ENCODE assay signal across 8 cellular contexts in the genomic region with DNA sequence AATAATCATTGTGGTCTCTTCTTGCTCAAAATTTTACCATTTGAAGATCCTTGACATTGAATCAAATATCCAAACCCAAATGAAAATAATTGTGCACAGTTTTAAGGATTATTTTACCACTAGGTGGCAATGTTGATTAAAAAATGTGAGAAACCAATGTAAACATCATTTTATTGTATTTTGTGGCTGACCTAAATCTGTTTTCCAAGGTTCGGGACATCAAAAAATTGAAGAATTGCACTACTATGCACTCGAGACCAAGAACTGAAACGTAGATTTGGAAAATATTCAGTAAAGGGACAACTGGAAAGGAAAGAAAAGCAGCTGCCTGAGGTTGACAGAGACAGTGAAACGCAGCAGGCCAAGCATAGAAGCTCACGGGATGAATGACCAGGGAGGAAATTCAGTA.
A peak's percentile ranks its signal among the peaks of the same experiment; 100 is the strongest.
DNase-seq lines count a peak whose midpoint lies in the region; ATAC-seq, FAIRE-seq and TF ChIP-seq lines count a peak whose summit lies in the region.

No MANE protein-coding gene starts in this region.

- H3K4me3 ChIP-seq in cardiac muscle cell = no peak overlapping the region
- no peak overlapping the region for H3K4me3 ChIP-seq in fibroblast of villous mesenchyme (ENCODE audit: low read depth, low read length)

- TF ChIP-seq CTCF in cardiac muscle cell (IDR thresholded peaks at IDR 0.05; ENCODE audit: low read depth, low read length) (peak; percentile 34), fibroblast of villous mesenchyme (IDR thresholded peaks at IDR 0.05; ENCODE audit: insufficient read depth, low read depth, low read length) (peak; percentile 49), omental fat pad (IDR thresholded peaks at IDR 0.05) (no peak)

- intact Hi-C loops in cardiac septum (cut with DNase I) = no loop called here

- no peaks in the 10 kb centered on the region for H3K27me3 ChIP-seq in cardiac muscle cell

- no peaks in the 10 kb centered on the region for H3K4me1 Mint-ChIP-seq in stimulated activated naive CD8-positive, alpha-beta T cell treated with anti-CD3 and anti-CD28 coated beads, Interleukin-15, amount 100 ng/mL, for 72 hours

- no peaks in the 10 kb centered on the region for H3K9me3 ChIP-seq in cardiac muscle cell (ENCODE audit: low read depth)

- no peak overlapping the region for H3K4me3 Mint-ChIP-seq in stimulated activated naive CD8-positive, alpha-beta T cell treated with anti-CD3 and anti-CD28 coated beads, Interleukin-15, amount 100 ng/mL, for 72 hours

- FAIRE-seq in RCC 7860 (lab: Jason Lieb, UNC) = peak; percentile 94

- H3K27ac Mint-ChIP-seq in stimulated activated naive CD8-positive, alpha-beta T cell treated with anti-CD3 and anti-CD28 coated beads, Interleukin-15, amount 100 ng/mL, for 72 hours = no peak overlapping the region

- no peaks in the 10 kb centered on the region for H3K9me3 Mint-ChIP-seq in stimulated activated naive CD8-positive, alpha-beta T cell treated with anti-CD3 and anti-CD28 coated beads, Interleukin-15, amount 100 ng/mL, for 72 hours

- H3K27ac ChIP-seq in cardiac muscle cell = no peak overlapping the region

- H3K27me3 Mint-ChIP-seq in stimulated activated naive CD8-positive, alpha-beta T cell treated with anti-CD3 and anti-CD28 coated beads, Interleukin-15, amount 100 ng/mL, for 72 hours = no peaks in the 10 kb centered on the region

- ATAC-seq in stimulated activated naive CD8-positive, alpha-beta T cell treated with anti-CD3 and anti-CD28 coated beads, Interleukin-15, amount 100 ng/mL, for 72 hours = no peak
- no peak for ATAC-seq in omental fat pad (ENCODE audit: low FRiP score)

- H3K36me3 ChIP-seq in cardiac muscle cell = no peaks in the 10 kb centered on the region

- H3K4me1 ChIP-seq in cardiac muscle cell (ENCODE audit: low read depth) = peaks cover 17% of the 10 kb centered on the region

- DNase-seq in cardiac muscle cell (ENCODE audit: low read depth in 1 of 2, low spot score in 1 of 2) (peak; percentile 22 to 70), cardiac septum (ENCODE audit: low spot score) (no peak), RCC 7860 (ENCODE audit: low spot score) (peak; percentile 37), fibroblast of villous mesenchyme (ENCODE audit: low read depth) (peak; percentile 54), retina (peak; percentile 79), omental fat pad (ENCODE audit: low spot score) (no peak)
- no peak for DNase-seq in stimulated activated naive CD8-positive, alpha-beta T cell treated with anti-CD3 and anti-CD28 coated beads, Interleukin-15, amount 100 ng/mL, for 72 hours
- no peak for DNase-seq in effector CD8-positive, alpha-beta T cell (lab: John Stamatoyannopoulos, UW)

Comparison
In these comparisons a context has a peak if more than half of its experiments do, and no peak if none do; other contexts are left out.
1. DNase-seq: peak in cardiac muscle cell (2 of 2), RCC 7860 (single experiment), fibroblast of villous mesenchyme (single experiment) and retina (single experiment); none in cardiac septum (single experiment), stimulated activated naive CD8-positive, alpha-beta T cell treated with anti-CD3 and anti-CD28 coated beads, Interleukin-15, amount 100 ng/mL, for 72 hours (0 of 2), effector CD8-positive, alpha-beta T cell (single experiment) and omental fat pad (single experiment).
2. CTCF ChIP-seq: peak in cardiac muscle cell (single experiment) and fibroblast of villous mesenchyme (single experiment); none in omental fat pad (0 of 3).